9 cellular contexts compared by ENCODE assay signal in genomic region chr1:151194894-151195594, GRCh38. TPM values are rescaled to one million over a fixed set of nuclear protein-coding genes. Genes with fewer than 3 reads are reported as not detected.
DNase-seq lines count a peak whose midpoint lies in the region; ATAC-seq, FAIRE-seq and TF ChIP-seq lines count a peak whose summit lies in the region.
"Not testable (repeated sequence)": the region's sequence is repeated elsewhere in the genome, so short reads cannot be mapped to it uniquely, and the experiment has no call there.
"Had no signal": no experiment of that assay in that cellular context is flagged by ENCODE, and none has a peak within 500 bp of the region (broad histone marks: within the 10 kb centered on the region; RNA-seq: fewer than 3 reads in every experiment).

No MANE protein-coding gene starts in this region.

- peaks cover 16% of the 10 kb centered on the region for H3K79me2 ChIP-seq in K562 (ENCODE audit: control insufficient read depth, insufficient read depth, low read length)

- not testable (repeated sequence) for H2AFZ ChIP-seq in K562 (ENCODE audit: low read depth, low read length)

- ATAC-seq in K562: not testable (repeated sequence)
- ATAC-seq in right lobe of liver: peak in 2 of 4 donors; percentile 18 to 21

- CTCF ChIA-PET in K562 (lab: Yijun Ruan, JAX; ENCODE audit: low intra/inter-chr PET ratio): interaction anchor here (1.7 kb wide), 1 partner anchor 57 kb away, joined by 8 read pairs; no protein-coding TSS in a partner anchor

- not testable (repeated sequence) for H3K27ac ChIP-seq in K562 (ENCODE audit: extremely low read depth, low read depth, low read length); right lobe of liver
- peak overlapping the region in 2 of 4 donors; percentile 93 to 95 for H3K27ac ChIP-seq in sigmoid colon

- DNase-seq in Daoy (ENCODE audit: low read depth) (peak; percentile 93), LHCN-M2 (ENCODE audit: low read depth) (peak; percentile 87), SKM-1 (lab: John Stamatoyannopoulos, UW; ENCODE audit: unreplicated experiment) (peak; percentile 64), fibroblast of pulmonary artery (ENCODE audit: low read depth) (peak; percentile 93), right lobe of liver (peak in 2 of 3 donors; percentile 63), sigmoid colon (peak; percentile 80)
- DNase-seq in K562 (ENCODE audit: extremely low read depth in 1 of 4, low spot score in 3 of 4): not testable (repeated sequence)

- H3K4me1 ChIP-seq in K562 (replicated peaks in 1 of 2; ENCODE audit: control insufficient read depth in 2 of 2, insufficient read depth in 2 of 2, low read length in 2 of 2) (peaks cover 14 to 19% of the 10 kb centered on the region in 2 experiments; a peak in 4 of 5 replicates), right lobe of liver (peaks cover 0 to 17% (median 0%) of the 10 kb centered on the region in 4 donors), sigmoid colon (peaks cover 0 to 23% (median 19%) of the 10 kb centered on the region in 4 donors)

- H3K27me3 ChIP-seq in K562 (ENCODE audit: control insufficient read depth in 2 of 2, insufficient read depth in 2 of 2, low read length in 2 of 2); right lobe of liver; sigmoid colon: not testable (repeated sequence)

- H3K9me1 ChIP-seq in K562 (ENCODE audit: control insufficient read depth, insufficient read depth, low read length): not testable (repeated sequence)

- not testable (repeated sequence) for H3K4me2 ChIP-seq in K562 (ENCODE audit: insufficient read depth, low read length)

- FAIRE-seq in K562 (lab: Jason Lieb, UNC): not testable (repeated sequence)

- TF ChIP-seq POLR2A in K562 (conservative IDR thresholded peaks at IDR 0.05); right lobe of liver (IDR thresholded peaks at IDR 0.05); sigmoid colon (IDR thresholded peaks at IDR 0.05): not testable (repeated sequence)

- H3K9me3 ChIP-seq in K562 (replicated peaks; ENCODE audit: control insufficient read depth, insufficient read depth, low read depth, low read length); right lobe of liver; sigmoid colon: not testable (repeated sequence)

- not testable (repeated sequence) for H3K9ac ChIP-seq in K562 (ENCODE audit: insufficient read depth in 1 of 2, low read depth in 2 of 2, low read length in 2 of 2)

- POLR2A ChIA-PET in K562 (lab: Yijun Ruan, JAX): interaction anchor here (0.7 kb wide), 1 partner anchor 594 kb away, joined by 3 read pairs; no protein-coding TSS in a partner anchor

- H3K4me3 ChIP-seq in K562; fibroblast of pulmonary artery (replicated peaks; ENCODE audit: low read depth, low read length); right lobe of liver; sigmoid colon: not testable (repeated sequence)

- TF ChIP-seq EP300 in K562 (IDR thresholded peaks at IDR 0.05; ENCODE audit: low read length); sigmoid colon (IDR thresholded peaks at IDR 0.05): not testable (repeated sequence)

- in situ Hi-C loops in K562 (cut with MboI): not testable (repeated sequence)

- not testable (repeated sequence) for TF ChIP-seq CTCF in K562 (IDR thresholded peaks at IDR 0.05 in 2 of 3, conservative IDR thresholded peaks at IDR 0.05 in 1 of 3; ENCODE audit: insufficient read depth in 2 of 3, low read depth in 1 of 3, low read length in 3 of 3); fibroblast of pulmonary artery (IDR thresholded peaks at IDR 0.05; ENCODE audit: low read length, missing control alignments); right lobe of liver (IDR thresholded peaks at IDR 0.05); sigmoid colon (IDR thresholded peaks at IDR 0.05)

- 79% methylated on average over 17 of the region's 17 CpGs for WGBS in K562 (ENCODE audit: insufficient coverage, low coverage, missing lambda C conversion rate)
- WGBS in right lobe of liver (ENCODE audit: insufficient coverage, low coverage, low lambda C conversion rate, missing lambda C conversion rate): 53% methylated on average over 13 of the region's 17 CpGs
- 22 to 73% methylated on average over 17 of the region's 17 CpGs for WGBS in sigmoid colon, 2 donors

- intact Hi-C loops in K562 (cut with micrococcal nuclease): loop anchor here (5.0 to 10.0 kb wide), 2 partner anchors 190 to 542 kb away; no protein-coding TSS in a partner anchor
- intact Hi-C loops in right lobe of liver (cut with DNase I): loop anchor here in 1 of 2 donors (10.0 kb wide), 1 partner anchor 80 kb away; no protein-coding TSS in a partner anchor
- intact Hi-C loops in sigmoid colon (cut with DNase I): loop anchor here (2.0 to 10.0 kb wide), 3 partner anchors 132 to 200 kb away; partner anchors contain the start of genes PI4KB and PSMB4

- H4K20me1 ChIP-seq in K562 (replicated peaks; ENCODE audit: control insufficient read depth, insufficient read depth, low read length): not testable (repeated sequence)

- not testable (repeated sequence) for BruUV-seq in K562 (replicated peaks; lab: Mats Ljungman, UMichigan)

- H3K36me3 ChIP-seq in K562 (ENCODE audit: control insufficient read depth, insufficient read depth, low read length); right lobe of liver; sigmoid colon: not testable (repeated sequence)

- TF ChIP-seq RAD21 in K562 (CRISPR knock-in tag; conservative IDR thresholded peaks at IDR 0.05 in 1 of 2, IDR thresholded peaks at IDR 0.05 in 1 of 2): not testable (repeated sequence)

RNA-seq across cellular contexts. Expression of gene PIP5K1A, which starts 3.3 kb away (rescaled TPM):
- 19.6 and 30.9 TPM in 2 replicates for total RNA-seq in Daoy (2014; rRNA removed; shearing (Covaris generic))
- total RNA-seq in LHCN-M2 (2014; rRNA removed) (48.9 and 49.7 TPM in 2 replicates), K562 (2014; rRNA removed) (16.9 and 21.3 TPM in 2 replicates), K562 (2014; rRNA removed; fragmentation: Illumina TruSeq; extraction: Trizol) (18.8 and 20.6 TPM in 2 replicates), K562 (2015; rRNA removed; fragmentation: Illumina TruSeq; extraction: Trizol) (22.8 and 24.9 TPM in 2 replicates), K562 (2021) (21.9 and 25.8 TPM in 2 replicates), right lobe of liver (10 to 100 TPM; 13.9 to 22.1 (median 17.2) TPM), sigmoid colon (10 to 100 TPM; 33.2 to 51.5 (median 37.8) TPM)
- 33.5 TPM for polyA plus RNA-seq in LHCN-M2 (2012)
- total RNA-seq in K562 (2011; cell fraction: chromatin; rRNA removed; ENCODE audit: low replicate concordance): 161 and 178 TPM in 2 replicates
- total RNA-seq in K562 (2011; cell fraction: nucleolus; rRNA removed): 84.5 and 85.7 TPM in 2 replicates
- total RNA-seq in K562 (2011; cell fraction: nucleoplasm; rRNA removed): 104 and 116 TPM in 2 replicates
- polyA plus RNA-seq in K562 (2011; rRNA removed) (33.5 and 42.4 TPM in 2 replicates), K562 (2014; fragmentation: Illumina TruSeq; extraction: Trizol) (26.3 and 36.4 TPM in 2 replicates), K562 (2014; fragmentation: Nextera tagmentation; extraction: Ambion mirVana) (1 to 10 TPM; 1.9 to 4.2 TPM), K562 (2014; rRNA removed) (17.2 and 22.4 TPM in 2 replicates), sigmoid colon (10 to 100 TPM in 2 of 3 donors, 1 to 10 TPM in 1; 9.6 to 23.7 (median 19.0) TPM)
- 23.8 and 29.9 TPM in 2 replicates for polyA plus RNA-seq in K562 (2011; cell fraction: cytosol; rRNA removed)
- polyA plus RNA-seq in K562 (2011; cell fraction: nucleus; rRNA removed): 47.1 and 51.9 TPM in 2 replicates
- 14.8 and 15.0 TPM in 2 replicates for polyA plus RNA-seq in K562 (2012)
- polyA minus RNA-seq in K562 (2011; rRNA and poly(A)+ RNA removed): 54.7 and 69.0 TPM in 2 replicates
- polyA minus RNA-seq in K562 (2011; cell fraction: cytosol; rRNA and poly(A)+ RNA removed): 15.1 and 19.9 TPM in 2 replicates
- polyA minus RNA-seq in K562 (2011; cell fraction: nucleus; rRNA and poly(A)+ RNA removed): 21.3 and 28.2 TPM in 2 replicates

RNA-seq across cellular contexts. Expression of gene VPS72, which starts 5.0 kb away (rescaled TPM):
- 91.0 and 95.0 TPM in 2 replicates for total RNA-seq in Daoy (2014; rRNA removed; shearing (Covaris generic))
- total RNA-seq in LHCN-M2 (2014; rRNA removed): 59.8 and 64.0 TPM in 2 replicates
- polyA plus RNA-seq in LHCN-M2 (2012): 58.7 TPM
- 26.2 and 29.1 TPM in 2 replicates for total RNA-seq in K562 (2011; cell fraction: chromatin; rRNA removed; ENCODE audit: low replicate concordance)
- total RNA-seq in K562 (2011; cell fraction: nucleolus; rRNA removed): 10.8 and 17.2 TPM in 2 replicates
- total RNA-seq in K562 (2011; cell fraction: nucleoplasm; rRNA removed): 15.5 and 20.0 TPM in 2 replicates
- total RNA-seq in K562 (2014; rRNA removed): 72.2 and 78.4 TPM in 2 replicates
- total RNA-seq in K562 (2014; rRNA removed; fragmentation: Illumina TruSeq; extraction: Trizol): 58.2 and 64.5 TPM in 2 replicates
- total RNA-seq in K562 (2015; rRNA removed; fragmentation: Illumina TruSeq; extraction: Trizol): 73.7 and 79.6 TPM in 2 replicates
- total RNA-seq in K562 (2021): 75.7 and 81.6 TPM in 2 replicates
- 80.9 and 113 TPM in 2 replicates for polyA plus RNA-seq in K562 (2011; rRNA removed)
- 76.3 and 89.8 TPM in 2 replicates for polyA plus RNA-seq in K562 (2011; cell fraction: cytosol; rRNA removed)
- polyA plus RNA-seq in K562 (2011; cell fraction: nucleus; rRNA removed): 37.1 and 39.9 TPM in 2 replicates
- 58.9 and 73.2 TPM in 2 replicates for polyA plus RNA-seq in K562 (2012)
- 126 and 131 TPM in 2 replicates for polyA plus RNA-seq in K562 (2014; fragmentation: Illumina TruSeq; extraction: Trizol)
- 10 to 100 TPM in 1 of 2 experiments, 1 to 10 TPM in 1; 7.2 to 21.9 TPM for polyA plus RNA-seq in K562 (2014; fragmentation: Nextera tagmentation; extraction: Ambion mirVana)
- polyA plus RNA-seq in K562 (2014; rRNA removed): 89.0 and 96.0 TPM in 2 replicates
- 41.7 and 44.6 TPM in 2 replicates for polyA minus RNA-seq in K562 (2011; rRNA and poly(A)+ RNA removed)
- 24.7 and 25.1 TPM in 2 replicates for polyA minus RNA-seq in K562 (2011; cell fraction: cytosol; rRNA and poly(A)+ RNA removed)
- polyA minus RNA-seq in K562 (2011; cell fraction: nucleus; rRNA and poly(A)+ RNA removed): 4.4 and 13.4 TPM in 2 replicates
- total RNA-seq in right lobe of liver: 10 to 100 TPM; 10.0 to 19.2 (median 14.7) TPM
- 10 to 100 TPM; 34.6 to 49.7 (median 44.8) TPM for total RNA-seq in sigmoid colon
- 10 to 100 TPM; 24.0 to 36.2 (median 32.4) TPM for polyA plus RNA-seq in sigmoid colon

RNA-seq across cellular contexts. Expression of gene TMOD4, which starts 19.3 kb away (rescaled TPM):
- total RNA-seq in Daoy (2014; rRNA removed; shearing (Covaris generic)): 0.23 TPM in 1 of 2 replicates, not detected in the other
- total RNA-seq in LHCN-M2 (2014; rRNA removed): 0.34 TPM in 1 of 2 replicates, not detected in the other
- polyA plus RNA-seq in LHCN-M2 (2012): 0.27 TPM
- total RNA-seq in K562 (2011; cell fraction: chromatin; rRNA removed; ENCODE audit: low replicate concordance): 2.0 and 3.8 TPM in 2 replicates
- total RNA-seq in K562 (2011; cell fraction: nucleolus; rRNA removed): not detected in 2 replicates
- 4.3 and 9.5 TPM in 2 replicates for total RNA-seq in K562 (2011; cell fraction: nucleoplasm; rRNA removed)
- 1.0 and 1.5 TPM in 2 replicates for total RNA-seq in K562 (2014; rRNA removed)
- total RNA-seq in K562 (2014; rRNA removed; fragmentation: Illumina TruSeq; extraction: Trizol): 0.18 and 1.1 TPM in 2 replicates
- 0.22 and 0.57 TPM in 2 replicates for total RNA-seq in K562 (2015; rRNA removed; fragmentation: Illumina TruSeq; extraction: Trizol)
- total RNA-seq in K562 (2021): 0.60 and 1.2 TPM in 2 replicates
- polyA plus RNA-seq in K562 (2011; rRNA removed): 1.4 and 1.8 TPM in 2 replicates
- 0.72 and 0.88 TPM in 2 replicates for polyA plus RNA-seq in K562 (2011; cell fraction: cytosol; rRNA removed)
- 1.6 and 2.6 TPM in 2 replicates for polyA plus RNA-seq in K562 (2011; cell fraction: nucleus; rRNA removed)
- polyA plus RNA-seq in K562 (2012): 1.1 and 1.7 TPM in 2 replicates
- 0.35 and 1.0 TPM in 2 replicates for polyA plus RNA-seq in K562 (2014; fragmentation: Illumina TruSeq; extraction: Trizol)
- under 1 TPM in 1 of 2 experiments, not detected in 1; 0.57 TPM for polyA plus RNA-seq in K562 (2014; fragmentation: Nextera tagmentation; extraction: Ambion mirVana)
- 0.12 and 1.5 TPM in 2 replicates for polyA plus RNA-seq in K562 (2014; rRNA removed)
- polyA minus RNA-seq in K562 (2011; rRNA and poly(A)+ RNA removed): 1.3 TPM in 1 of 2 replicates, not detected in the other
- not detected in 2 replicates for polyA minus RNA-seq in K562 (2011; cell fraction: cytosol; rRNA and poly(A)+ RNA removed)
- not detected in 2 replicates for polyA minus RNA-seq in K562 (2011; cell fraction: nucleus; rRNA and poly(A)+ RNA removed)
- total RNA-seq in right lobe of liver: not detected
- 1 to 10 TPM in 1 of 4 donors, not detected in 3; 1.1 TPM for total RNA-seq in sigmoid colon
- 1 to 10 TPM in 1 of 3 donors, under 1 TPM in 1, not detected in 1; 0.07 to 2.1 TPM for polyA plus RNA-seq in sigmoid colon
- total RNA-seq: cerebellum had no signal
- polyA plus RNA-seq: neural cell had no signal

RNA-seq across cellular contexts. Expression of gene SCNM1, which starts 29.1 kb away (rescaled TPM):
- 76.8 and 90.9 TPM in 2 replicates for total RNA-seq in Daoy (2014; rRNA removed; shearing (Covaris generic))
- total RNA-seq in LHCN-M2 (2014; rRNA removed) (25.5 and 31.9 TPM in 2 replicates), K562 (2014; rRNA removed) (67.4 and 74.3 TPM in 2 replicates), K562 (2014; rRNA removed; fragmentation: Illumina TruSeq; extraction: Trizol) (54.1 and 63.0 TPM in 2 replicates), K562 (2015; rRNA removed; fragmentation: Illumina TruSeq; extraction: Trizol) (61.7 and 62.3 TPM in 2 replicates), K562 (2021) (50.1 and 50.7 TPM in 2 replicates), right lobe of liver (10 to 100 TPM in 2 of 6 experiments, 1 to 10 TPM in 4; 7.5 to 13.2 (median 8.5) TPM), sigmoid colon (10 to 100 TPM; 17.5 to 24.2 (median 19.8) TPM)
- polyA plus RNA-seq in LHCN-M2 (2012): 66.3 TPM
- total RNA-seq in K562 (2011; cell fraction: chromatin; rRNA removed; ENCODE audit: low replicate concordance): 28.6 and 48.7 TPM in 2 replicates
- total RNA-seq in K562 (2011; cell fraction: nucleolus; rRNA removed): 26.1 and 32.2 TPM in 2 replicates
- 30.7 and 32.9 TPM in 2 replicates for total RNA-seq in K562 (2011; cell fraction: nucleoplasm; rRNA removed)
- polyA plus RNA-seq in K562 (2011; rRNA removed) (17.2 and 22.5 TPM in 2 replicates), K562 (2014; fragmentation: Illumina TruSeq; extraction: Trizol) (80.6 and 100 TPM in 2 replicates), K562 (2014; fragmentation: Nextera tagmentation; extraction: Ambion mirVana) (100 to 1,000 TPM; 203 to 204 TPM), K562 (2014; rRNA removed) (37.3 TPM in 2 replicates), sigmoid colon (10 to 100 TPM; 35.4 to 42.4 (median 35.6) TPM)
- polyA plus RNA-seq in K562 (2011; cell fraction: cytosol; rRNA removed): 13.9 and 19.0 TPM in 2 replicates
- polyA plus RNA-seq in K562 (2011; cell fraction: nucleus; rRNA removed): 40.6 and 40.9 TPM in 2 replicates
- polyA plus RNA-seq in K562 (2012): 58.0 and 65.9 TPM in 2 replicates
- 12.9 and 13.0 TPM in 2 replicates for polyA minus RNA-seq in K562 (2011; rRNA and poly(A)+ RNA removed)
- polyA minus RNA-seq in K562 (2011; cell fraction: cytosol; rRNA and poly(A)+ RNA removed): 13.5 and 14.7 TPM in 2 replicates
- polyA minus RNA-seq in K562 (2011; cell fraction: nucleus; rRNA and poly(A)+ RNA removed): 8.1 and 17.2 TPM in 2 replicates

RNA-seq across cellular contexts. Expression of gene LYSMD1, which starts 29.3 kb away (rescaled TPM):
- total RNA-seq in Daoy (2014; rRNA removed; shearing (Covaris generic)): 11.4 and 13.4 TPM in 2 replicates
- total RNA-seq in LHCN-M2 (2014; rRNA removed): 9.1 and 10.2 TPM in 2 replicates
- polyA plus RNA-seq in LHCN-M2 (2012): 5.2 TPM
- total RNA-seq in K562 (2011; cell fraction: chromatin; rRNA removed; ENCODE audit: low replicate concordance): 14.0 and 14.3 TPM in 2 replicates
- 7.2 and 7.9 TPM in 2 replicates for total RNA-seq in K562 (2011; cell fraction: nucleolus; rRNA removed)
- total RNA-seq in K562 (2011; cell fraction: nucleoplasm; rRNA removed): 9.8 and 12.3 TPM in 2 replicates
- total RNA-seq in K562 (2014; rRNA removed): 6.2 and 7.4 TPM in 2 replicates
- total RNA-seq in K562 (2014; rRNA removed; fragmentation: Illumina TruSeq; extraction: Trizol): 6.3 and 8.0 TPM in 2 replicates
- 6.1 and 6.6 TPM in 2 replicates for total RNA-seq in K562 (2015; rRNA removed; fragmentation: Illumina TruSeq; extraction: Trizol)
- 5.9 and 6.0 TPM in 2 replicates for total RNA-seq in K562 (2021)
- 6.0 and 6.2 TPM in 2 replicates for polyA plus RNA-seq in K562 (2011; rRNA removed)
- polyA plus RNA-seq in K562 (2011; cell fraction: cytosol; rRNA removed): 3.2 and 4.6 TPM in 2 replicates
- polyA plus RNA-seq in K562 (2011; cell fraction: nucleus; rRNA removed): 6.8 and 7.9 TPM in 2 replicates
- polyA plus RNA-seq in K562 (2012): 4.3 and 7.6 TPM in 2 replicates
- 6.5 and 9.4 TPM in 2 replicates for polyA plus RNA-seq in K562 (2014; fragmentation: Illumina TruSeq; extraction: Trizol)
- polyA plus RNA-seq in K562 (2014; fragmentation: Nextera tagmentation; extraction: Ambion mirVana): 1 to 10 TPM; 2.2 to 3.3 TPM
- 4.7 and 6.2 TPM in 2 replicates for polyA plus RNA-seq in K562 (2014; rRNA removed)
- 9.3 and 11.3 TPM in 2 replicates for polyA minus RNA-seq in K562 (2011; rRNA and poly(A)+ RNA removed)
- polyA minus RNA-seq in K562 (2011; cell fraction: cytosol; rRNA and poly(A)+ RNA removed): 2.9 and 4.7 TPM in 2 replicates
- 2.2 and 4.2 TPM in 2 replicates for polyA minus RNA-seq in K562 (2011; cell fraction: nucleus; rRNA and poly(A)+ RNA removed)
- 1 to 10 TPM; 2.7 to 6.4 (median 4.5) TPM for total RNA-seq in right lobe of liver
- total RNA-seq in sigmoid colon: 10 to 100 TPM; 15.5 to 22.7 (median 19.0) TPM
- polyA plus RNA-seq in sigmoid colon: 1 to 10 TPM; 4.2 to 7.9 (median 7.8) TPM
